8 cellular contexts compared by ENCODE assay signal in the genomic region with DNA sequence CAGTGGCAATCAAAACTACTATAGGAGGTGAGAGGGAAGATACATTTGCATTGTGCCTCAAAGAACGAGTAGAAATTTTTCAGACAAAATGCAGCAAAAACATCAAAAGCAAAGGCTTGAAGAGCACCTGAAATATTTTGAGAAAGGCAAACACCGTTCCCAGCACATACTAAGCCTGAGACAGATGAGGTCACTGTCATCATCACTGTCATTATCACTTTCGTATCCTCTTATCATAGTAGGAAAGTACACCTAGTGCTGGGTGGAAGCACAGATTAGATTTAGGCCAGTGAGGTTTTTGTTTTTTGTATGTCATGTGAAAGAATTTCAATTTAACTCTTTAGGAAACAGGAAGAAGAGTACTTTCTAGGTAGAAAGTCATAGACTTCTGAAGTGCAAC.
"Had no signal": no experiment of that assay in that cellular context is flagged by ENCODE, and none has a peak within 500 bp of the region (broad histone marks: within the 10 kb centered on the region; RNA-seq: fewer than 3 reads in every experiment).

No MANE protein-coding gene starts in this region.

- H3K9ac ChIP-seq: GM23248 had no signal

- H3K4me1 ChIP-seq: HAP-1 had no signal

- ATAC-seq: HCT116, HepG2 had no signal

- H3K4me3 ChIP-seq: GM23248, HAP-1 had no signal

- H3K9me3 ChIP-seq: HAP-1 had no signal

- H3K27ac ChIP-seq: GM23248, HL-60 had no signal

- FAIRE-seq: HepG2 had no signal

- DNase-seq: GM23248, GOT3, H7, HFFc6 had no signal
